1 cellular context compared by ENCODE assay signal in the genomic region with DNA sequence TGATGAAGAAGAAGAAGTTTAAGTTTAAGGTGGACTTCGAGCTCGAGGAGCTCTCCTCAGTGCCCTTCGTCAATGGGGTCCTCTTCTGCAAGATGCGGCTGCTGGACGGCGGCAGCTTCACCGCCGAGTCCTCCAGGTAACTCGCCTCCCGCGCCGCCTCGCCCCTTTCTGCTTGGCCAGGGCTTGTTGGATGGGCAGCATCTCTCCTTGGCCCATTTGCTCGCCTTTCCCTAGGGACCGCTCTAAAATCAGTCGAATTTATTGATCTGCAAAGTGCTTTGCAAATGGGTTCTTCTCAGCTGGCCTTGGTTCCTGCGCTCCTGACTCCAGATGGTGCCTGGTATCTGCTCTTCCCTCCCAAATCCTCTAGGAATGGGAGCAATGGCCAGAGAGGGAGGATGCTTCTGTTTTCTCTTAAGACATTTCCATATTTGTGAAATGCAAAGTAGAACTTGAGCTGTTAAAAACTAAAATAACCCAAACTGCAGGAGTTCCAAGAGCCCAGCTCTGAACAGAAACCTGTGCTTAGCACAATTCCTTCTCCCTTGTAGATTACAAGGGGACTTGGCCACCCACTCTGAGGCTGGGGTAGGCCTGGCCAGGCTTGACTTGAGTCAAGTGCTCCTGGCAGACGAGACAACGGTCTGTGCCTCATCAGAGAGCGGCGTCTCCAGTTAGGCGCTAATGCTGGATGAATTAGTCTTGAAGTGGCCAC.
TF ChIP-seq lines count a peak whose summit lies in the region.

No MANE protein-coding gene starts in this region.

TF ChIP-seq in neural cell, 6 proteins besides CTCF, POLR2A, EP300 and RAD21 (continued from another document):
- TF ChIP-seq, protein P1, sequence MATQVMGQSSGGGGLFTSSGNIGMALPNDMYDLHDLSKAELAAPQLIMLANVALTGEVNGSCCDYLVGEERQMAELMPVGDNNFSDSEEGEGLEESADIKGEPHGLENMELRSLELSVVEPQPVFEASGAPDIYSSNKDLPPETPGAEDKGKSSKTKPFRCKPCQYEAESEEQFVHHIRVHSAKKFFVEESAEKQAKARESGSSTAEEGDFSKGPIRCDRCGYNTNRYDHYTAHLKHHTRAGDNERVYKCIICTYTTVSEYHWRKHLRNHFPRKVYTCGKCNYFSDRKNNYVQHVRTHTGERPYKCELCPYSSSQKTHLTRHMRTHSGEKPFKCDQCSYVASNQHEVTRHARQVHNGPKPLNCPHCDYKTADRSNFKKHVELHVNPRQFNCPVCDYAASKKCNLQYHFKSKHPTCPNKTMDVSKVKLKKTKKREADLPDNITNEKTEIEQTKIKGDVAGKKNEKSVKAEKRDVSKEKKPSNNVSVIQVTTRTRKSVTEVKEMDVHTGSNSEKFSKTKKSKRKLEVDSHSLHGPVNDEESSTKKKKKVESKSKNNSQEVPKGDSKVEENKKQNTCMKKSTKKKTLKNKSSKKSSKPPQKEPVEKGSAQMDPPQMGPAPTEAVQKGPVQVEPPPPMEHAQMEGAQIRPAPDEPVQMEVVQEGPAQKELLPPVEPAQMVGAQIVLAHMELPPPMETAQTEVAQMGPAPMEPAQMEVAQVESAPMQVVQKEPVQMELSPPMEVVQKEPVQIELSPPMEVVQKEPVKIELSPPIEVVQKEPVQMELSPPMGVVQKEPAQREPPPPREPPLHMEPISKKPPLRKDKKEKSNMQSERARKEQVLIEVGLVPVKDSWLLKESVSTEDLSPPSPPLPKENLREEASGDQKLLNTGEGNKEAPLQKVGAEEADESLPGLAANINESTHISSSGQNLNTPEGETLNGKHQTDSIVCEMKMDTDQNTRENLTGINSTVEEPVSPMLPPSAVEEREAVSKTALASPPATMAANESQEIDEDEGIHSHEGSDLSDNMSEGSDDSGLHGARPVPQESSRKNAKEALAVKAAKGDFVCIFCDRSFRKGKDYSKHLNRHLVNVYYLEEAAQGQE (IDR thresholded peaks at IDR 0.05; ENCODE audit: borderline replicate concordance) = peak; percentile 31
- TF ChIP-seq SMC3 (conservative IDR thresholded peaks at IDR 0.05; ENCODE audit: poor library complexity) = no peak
